ENCODE assay signal across 11 cellular contexts in genomic region chr2:238015705-238016104, GRCh38. TPM values are rescaled to one million over a fixed set of nuclear protein-coding genes. Genes with fewer than 3 reads are reported as not detected.
DNase-seq lines count a peak whose midpoint lies in the region; ATAC-seq, FAIRE-seq and TF ChIP-seq lines count a peak whose summit lies in the region.
"Had no signal": no experiment of that assay in that cellular context is flagged by ENCODE, and none has a peak within 500 bp of the region (broad histone marks: within the 10 kb centered on the region; RNA-seq: fewer than 3 reads in every experiment).

No MANE protein-coding gene starts in this region.

- H2AFZ ChIP-seq in PC-9, result no peak overlapping the region

- H3K36me3 ChIP-seq in A673 (ENCODE audit: insufficient read depth, low read length, poor library complexity, severe bottlenecking) (no peaks in the 10 kb centered on the region), PC-9 (ENCODE audit: low read depth) (no peaks in the 10 kb centered on the region), psoas muscle (ENCODE audit: insufficient read depth in 1 of 2, low read depth in 1 of 2) (peaks cover 0 to 14% of the 10 kb centered on the region in 2 donors)
- H3K36me3 ChIP-seq: ovary had no signal

- H3K4me1 ChIP-seq in A673 (ENCODE audit: insufficient read depth, low read length, poor library complexity, severe bottlenecking), result no peaks in the 10 kb centered on the region
- H3K4me1 ChIP-seq in PC-9 (replicated peaks; ENCODE audit: insufficient read depth), result no peaks in the 10 kb centered on the region
- peaks cover 4% of the 10 kb centered on the region for H3K4me1 ChIP-seq in psoas muscle

- CTCF ChIA-PET in A673 (lab: Charles Lee) (no interaction called here), GM10248 (lab: Yijun Ruan, JAX) (interaction anchor here (0.6 to 1.0 kb wide), 2 partner anchors 13 to 47 kb away, joined by 3 to 4 read pairs; no protein-coding TSS in a partner anchor), PC-9 (lab: Charles Lee) (interaction anchor here (0.5 to 0.7 kb wide), 7 partner anchors 37 to 935 kb away, joined by 3 to 35 read pairs (median 7); no protein-coding TSS in a partner anchor)

- peaks cover 11% of the 10 kb centered on the region; the same call in 1 of the 2 replicates for H3K79me2 ChIP-seq in PC-9 (ENCODE audit: low read depth)

- ATAC-seq in GM18511 (IDR thresholded peaks at IDR 0.05; ENCODE audit: unreplicated experiment) (no peak), psoas muscle (no peak)

- peaks cover 7% of the 10 kb centered on the region; the same call in 1 of the 2 replicates for H3F3A ChIP-seq in PC-9 (ENCODE audit: insufficient read depth, low read depth)

- H3K27ac ChIP-seq in A673 (ENCODE audit: low read depth, low read length, poor library complexity, severe bottlenecking) (no peak overlapping the region), PC-9 (no peak overlapping the region), psoas muscle (no peak overlapping the region)
- H3K27ac ChIP-seq: ovary had no signal

- no peak overlapping the region for H3K4me3 ChIP-seq in A673 (ENCODE audit: low read depth, low read length, poor library complexity, severe bottlenecking)
- H3K4me3 ChIP-seq in PC-9, result no peak overlapping the region
- no peak overlapping the region for H3K4me3 ChIP-seq in fibroblast of villous mesenchyme (ENCODE audit: low read depth, low read length)
- no peak overlapping the region for H3K4me3 ChIP-seq in psoas muscle
- H3K4me3 ChIP-seq: ovary had no signal

- TF ChIP-seq CTCF in A673 (conservative IDR thresholded peaks at IDR 0.05; ENCODE audit: low read depth, low read length) (peak; percentile 33; the same call in 1 of the 2 replicates), GM10248 (IDR thresholded peaks at IDR 0.05; ENCODE audit: control extremely low read depth, extremely low read depth, low read depth, missing control alignments) (peak; percentile 20), PC-9 (conservative IDR thresholded peaks at IDR 0.05) (peak; percentile 52), fibroblast of villous mesenchyme (IDR thresholded peaks at IDR 0.05; ENCODE audit: insufficient read depth, low read depth, low read length) (peak; percentile 27), psoas muscle (IDR thresholded peaks at IDR 0.05) (no peak)

- FAIRE-seq in GM12891 (lab: Jason Lieb, UNC), result no peak

- POLR2A ChIA-PET in A673 (lab: Charles Lee; ENCODE audit: low non-redundant PET) (no interaction called here), GM10248 (lab: Yijun Ruan, JAX) (no interaction called here), PC-9 (lab: Charles Lee; ENCODE audit: unreplicated experiment) (no interaction called here)

- 70 to 96% (median 94%) methylated on average over 4 of the region's 4 CpGs for whole genome bisulfite sequencing in psoas muscle, 3 donors

- DNase-seq in A673 (ENCODE audit: low spot score) (no peak), GM10248 (ENCODE audit: extremely low spot score) (no peak), PC-9 (no peak), fibroblast of villous mesenchyme (ENCODE audit: low read depth) (no peak), retina (no peak), psoas muscle (no peak), GM12891 (ENCODE audit: insufficient read length, low spot score) (no peak)
- DNase-seq: glutamatergic neuron; ovary; stimulated activated naive B cell treated with anti-CD40 and anti-IgM and Interleukin-4, amounts not matched to agents 10 μg/mL and 1 μg/mL and 100 μg/mL, for 72 hours had no signal

- no peak for TF ChIP-seq POLR2A in GM12891 (IDR thresholded peaks at IDR 0.05; ENCODE audit: low read depth, low read length)

- intact Hi-C loops in A673 (cut with micrococcal nuclease; ENCODE audit: unreplicated experiment), result no loop called here
- intact Hi-C loops in PC-9 (cut with micrococcal nuclease; ENCODE audit: unreplicated experiment), result loop anchor here (1.0 kb wide), 1 partner anchor 157 kb away; no protein-coding TSS in a partner anchor
- intact Hi-C loops in psoas muscle (cut with DNase I), result loop anchor here in 1 of 2 donors (5.0 kb wide), 1 partner anchor 158 kb away; the partner anchor contains the start of gene RAMP1

- no TSS peak for BruUV-seq in A673 (replicated peaks; lab: Mats Ljungman, UMichigan)
- BruUV-seq in PC-9 (replicated peaks; lab: Mats Ljungman, UMichigan), result no TSS peak

- no peak overlapping the region for H3K4me2 ChIP-seq in PC-9

- H3K9me3 ChIP-seq in A673 (ENCODE audit: low read depth, low read length, poor library complexity, severe bottlenecking) (no peaks in the 10 kb centered on the region), PC-9 (ENCODE audit: insufficient read depth, low read depth) (no peaks in the 10 kb centered on the region), psoas muscle (no peaks in the 10 kb centered on the region)
- H3K9me3 ChIP-seq: ovary had no signal

- no peaks in the 10 kb centered on the region for H3K27me3 ChIP-seq in A673 (replicated peaks; ENCODE audit: insufficient read depth, low read depth, low read length, poor library complexity)
- no peaks in the 10 kb centered on the region for H3K27me3 ChIP-seq in PC-9 (ENCODE audit: insufficient read depth, low read depth)
- no peaks in the 10 kb centered on the region for H3K27me3 ChIP-seq in psoas muscle (ENCODE audit: insufficient read depth in 3 of 3, low read length in 2 of 3)
- H3K27me3 ChIP-seq: ovary had no signal

- H3K9me2 ChIP-seq in PC-9 (ENCODE audit: insufficient read depth), result no peaks in the 10 kb centered on the region

- no peaks in the 10 kb centered on the region; the same call in none of the 2 replicates for H4K20me1 ChIP-seq in PC-9 (ENCODE audit: insufficient read depth)

TF ChIP-seq in GM12891, 5 proteins besides CTCF, POLR2A, EP300 and RAD21:
- TF ChIP-seq TAF1 (IDR thresholded peaks at IDR 0.05; ENCODE audit: low read depth, low read length), result no peak
- TF ChIP-seq POLR2AphosphoS5 (IDR thresholded peaks at IDR 0.05; ENCODE audit: low read depth, low read length), result no peak
- no peak for TF ChIP-seq PAX5 (IDR thresholded peaks at IDR 0.05; ENCODE audit: insufficient read depth, low read length, severe bottlenecking)
- TF ChIP-seq POU2F2 (IDR thresholded peaks at IDR 0.05; ENCODE audit: low read depth, low read length), result no peak
- no peak for TF ChIP-seq SPI1 (IDR thresholded peaks at IDR 0.05; ENCODE audit: low read depth, low read length)

RNA-seq across cellular contexts. Expression of gene SCLY, which starts 45.1 kb away (rescaled TPM):
- total RNA-seq in A673 (2021) (69.9 and 72.4 TPM in 2 replicates), PC-9 (2021) (33.9 and 40.0 TPM in 2 replicates), fibroblast of villous mesenchyme (12.6 and 18.6 TPM in 2 replicates), psoas muscle (10 to 100 TPM in 1 of 4 donors, 1 to 10 TPM in 3; 4.8 to 10.1 (median 7.4) TPM)
- 1 to 10 TPM; 4.6 to 8.8 (median 6.5) TPM for polyA plus RNA-seq in psoas muscle
- 16.7 TPM for polyA plus RNA-seq in GM12891 (2012; ENCODE audit: low read depth, missing spikeins)

RNA-seq across cellular contexts. Expression of gene UBE2F, which starts 48.9 kb away (rescaled TPM):
- total RNA-seq in A673 (2021), result 49.0 and 51.2 TPM in 2 replicates
- total RNA-seq in PC-9 (2021), result 76.7 and 103 TPM in 2 replicates
- 49.3 and 81.6 TPM in 2 replicates for total RNA-seq in fibroblast of villous mesenchyme
- total RNA-seq in psoas muscle, result 10 to 100 TPM; 46.0 to 67.5 (median 52.5) TPM
- 100 to 1,000 TPM in 2 of 3 donors, 10 to 100 TPM in 1; 74.2 to 134 (median 101) TPM for polyA plus RNA-seq in psoas muscle
- polyA plus RNA-seq in GM12891 (2012; ENCODE audit: low read depth, missing spikeins), result 18.1 TPM
